ENCODE assay signal across 19 cellular contexts in genomic region chr2:64220285-64220684, GRCh38.
DNase-seq lines count a peak whose midpoint lies in the region; ATAC-seq and TF ChIP-seq lines count a peak whose summit lies in the region.
"Had no signal": no experiment of that assay in that cellular context is flagged by ENCODE, and none has a peak within 500 bp of the region (broad histone marks: within the 10 kb centered on the region; RNA-seq: fewer than 3 reads in every experiment).

No MANE protein-coding gene starts in this region.

- CTCF ChIA-PET in T-cell (lab: Charles Lee): no interaction called here
- CTCF ChIA-PET in GM10248 (lab: Yijun Ruan, JAX): interaction anchor here (1.6 to 1.7 kb wide), 2 partner anchors 9 to 15 kb away, joined by 4 to 6 read pairs; no protein-coding TSS in a partner anchor

- H3K4me1 Mint-ChIP-seq in T-cell (peaks cover 39 to 63% (median 42%) of the 10 kb centered on the region in 3 donors), memory B cell (peaks cover 32% of the 10 kb centered on the region)

- no peak overlapping the region for H3K4me3 Mint-ChIP-seq in T-cell
- H3K4me3 Mint-ChIP-seq in memory B cell: peak overlapping the region; percentile 22
- H3K4me3 Mint-ChIP-seq: activated CD8-positive, alpha-beta memory T cell treated with anti-CD3 and anti-CD28 coated beads, Interleukin-2, amount 10 ng/mL, durations not matched to agents 7 days and 5 days; stimulated activated naive B cell treated with anti-CD40 and anti-IgM and Interleukin-4, amounts not matched to agents 10 μg/mL and 1 μg/mL and 100 μg/mL, for 72 hours; T-helper 1 cell treated with Interleukin-12 subunit alpha and Interleukin-12 subunit beta and Interleukin-4 antibody, amounts not matched to agents 30 μg/mL and 1 μg/mL, for 36 hours had no signal

- ATAC-seq in T-cell (replicated peaks in 1 of 4) (no peak), memory B cell (ENCODE audit: low read depth) (peak; percentile 26)
- ATAC-seq: activated CD8-positive, alpha-beta memory T cell treated with anti-CD3 and anti-CD28 coated beads, Interleukin-2, amount 10 ng/mL, durations not matched to agents 7 days and 5 days; left colon; stimulated activated naive B cell treated with anti-CD40 and anti-IgM and Interleukin-4, amounts not matched to agents 10 μg/mL and 1 μg/mL and 100 μg/mL, for 72 hours had no signal

- H3K27ac Mint-ChIP-seq in T-cell (peak overlapping the region; percentile 14 to 16), memory B cell (peak overlapping the region; percentile 25)
- H3K27ac Mint-ChIP-seq: activated CD8-positive, alpha-beta memory T cell treated with anti-CD3 and anti-CD28 coated beads, Interleukin-2, amount 10 ng/mL, durations not matched to agents 7 days and 5 days; stimulated activated naive B cell treated with anti-CD40 and anti-IgM and Interleukin-4, amounts not matched to agents 10 μg/mL and 1 μg/mL and 100 μg/mL, for 72 hours; T-helper 1 cell treated with Interleukin-12 subunit alpha and Interleukin-12 subunit beta and Interleukin-4 antibody, amounts not matched to agents 30 μg/mL and 1 μg/mL, for 36 hours had no signal

- H3K27me3 Mint-ChIP-seq in T-cell (no peaks in the 10 kb centered on the region), memory B cell (no peaks in the 10 kb centered on the region)
- H3K27me3 Mint-ChIP-seq: activated CD8-positive, alpha-beta memory T cell treated with anti-CD3 and anti-CD28 coated beads, Interleukin-2, amount 10 ng/mL, durations not matched to agents 7 days and 5 days; stimulated activated naive B cell treated with anti-CD40 and anti-IgM and Interleukin-4, amounts not matched to agents 10 μg/mL and 1 μg/mL and 100 μg/mL, for 72 hours had no signal

- H3K9me3 Mint-ChIP-seq in T-cell (no peaks in the 10 kb centered on the region), memory B cell (peaks cover 5% of the 10 kb centered on the region)
- H3K9me3 Mint-ChIP-seq: T-helper 1 cell treated with Interleukin-12 subunit alpha and Interleukin-12 subunit beta and Interleukin-4 antibody, amounts not matched to agents 30 μg/mL and 1 μg/mL, for 36 hours had no signal

- DNase-seq in AML-193 (lab: John Stamatoyannopoulos, UW) (peak; percentile 57 to 63), KBM-7 (peak; percentile 63), T-cell (no peak), memory B cell (ENCODE audit: low spot score in 2 of 2) (no peak), GM10248 (ENCODE audit: extremely low spot score) (no peak), HUDEP-2 (lab: John Stamatoyannopoulos, UW; ENCODE audit: unreplicated experiment in 76 of 76) (no peak), medulla oblongata (ENCODE audit: extremely low spot score) (no peak), NCI-H2029 (lab: John Stamatoyannopoulos, UW) (no peak)
- DNase-seq: activated CD4-positive, alpha-beta T cell treated with anti-CD3 and anti-CD28 coated beads for 1 hour; activated CD8-positive, alpha-beta memory T cell treated with anti-CD3 and anti-CD28 coated beads, Interleukin-2, amount 10 ng/mL, durations not matched to agents 7 days and 5 days; activated effector memory CD4-positive, alpha-beta T cell treated with anti-CD3 and anti-CD28 coated beads, Interleukin-2, amount 50 U/mL, for 16 hours; EL; left colon; NCI-H1694; NCI-H510A treated with DMSO at 0.1 percent for 48 hours; RPMI8226; stimulated activated CD4-positive, alpha-beta T cell treated with anti-CD3 and anti-CD28 coated beads, Interleukin-12 subunit alpha, Interleukin-12 subunit beta, amount 100 ng/mL, for 4 hours; stimulated activated naive B cell treated with anti-CD40 and anti-IgM and Interleukin-4, amounts not matched to agents 10 μg/mL and 1 μg/mL and 100 μg/mL, for 72 hours had no signal

- H3K36me3 Mint-ChIP-seq in T-cell: no peaks in the 10 kb centered on the region
- peaks cover 5% of the 10 kb centered on the region for H3K36me3 Mint-ChIP-seq in memory B cell

- POLR2A ChIA-PET in T-cell (lab: Charles Lee): interaction anchor here in 1 of 2 donors (0.5 kb wide), 1 partner anchor 944 kb away, joined by 4 read pairs; no protein-coding TSS in a partner anchor
- POLR2A ChIA-PET in GM10248 (lab: Yijun Ruan, JAX): interaction anchor here (0.7 kb wide), 1 partner anchor 82 kb away, joined by 3 read pairs; no protein-coding TSS in a partner anchor

- in situ Hi-C loops in KBM-7 (cut with MboI; ENCODE audit: low pct_unique_long_range_greater_than_20kb, low sequenced_read_pairs): no loop called here

- no peak for TF ChIP-seq CTCF in GM10248 (IDR thresholded peaks at IDR 0.05; ENCODE audit: control extremely low read depth, extremely low read depth, low read depth, missing control alignments)

Comparison
In these comparisons a context has a peak if more than half of its experiments do, and no peak if none do; other contexts are left out.
1. DNase-seq: peak in AML-193 (2 of 2) and KBM-7 (single experiment); none in T-cell (0 of 34), memory B cell (0 of 2), GM10248 (single experiment), HUDEP-2 (0 of 76), medulla oblongata (single experiment) and NCI-H2029 (single experiment).